In the genomic region with DNA sequence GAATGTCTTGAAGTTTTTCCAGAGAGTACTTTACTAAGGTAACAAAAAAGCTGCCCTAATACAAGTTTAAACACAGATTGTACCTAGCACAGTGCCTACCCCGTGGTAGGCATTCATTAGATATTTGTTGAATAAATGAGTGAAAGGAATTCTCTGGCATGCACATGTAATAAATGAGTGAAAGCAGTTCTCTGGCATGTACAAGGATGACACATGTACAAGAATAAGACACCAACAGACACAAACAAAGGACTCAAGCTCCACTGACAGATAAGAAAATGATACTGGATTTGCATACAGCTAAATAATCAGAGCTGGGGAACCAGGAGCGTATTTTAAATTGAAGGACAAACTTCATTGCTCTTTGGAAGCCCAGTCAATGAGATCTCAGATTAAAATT, we compare ENCODE assay signal across 2 cellular contexts.
TF ChIP-seq lines count a peak whose summit lies in the region.

No MANE protein-coding gene starts in this region.

TF ChIP-seq in SK-N-SH, 30 proteins besides CTCF, POLR2A, EP300 and RAD21 (continued from another document):
- TF ChIP-seq, protein P1, sequence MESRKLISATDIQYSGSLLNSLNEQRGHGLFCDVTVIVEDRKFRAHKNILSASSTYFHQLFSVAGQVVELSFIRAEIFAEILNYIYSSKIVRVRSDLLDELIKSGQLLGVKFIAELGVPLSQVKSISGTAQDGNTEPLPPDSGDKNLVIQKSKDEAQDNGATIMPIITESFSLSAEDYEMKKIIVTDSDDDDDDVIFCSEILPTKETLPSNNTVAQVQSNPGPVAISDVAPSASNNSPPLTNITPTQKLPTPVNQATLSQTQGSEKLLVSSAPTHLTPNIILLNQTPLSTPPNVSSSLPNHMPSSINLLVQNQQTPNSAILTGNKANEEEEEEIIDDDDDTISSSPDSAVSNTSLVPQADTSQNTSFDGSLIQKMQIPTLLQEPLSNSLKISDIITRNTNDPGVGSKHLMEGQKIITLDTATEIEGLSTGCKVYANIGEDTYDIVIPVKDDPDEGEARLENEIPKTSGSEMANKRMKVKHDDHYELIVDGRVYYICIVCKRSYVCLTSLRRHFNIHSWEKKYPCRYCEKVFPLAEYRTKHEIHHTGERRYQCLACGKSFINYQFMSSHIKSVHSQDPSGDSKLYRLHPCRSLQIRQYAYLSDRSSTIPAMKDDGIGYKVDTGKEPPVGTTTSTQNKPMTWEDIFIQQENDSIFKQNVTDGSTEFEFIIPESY (IDR thresholded peaks at IDR 0.05; ENCODE audit: borderline replicate concordance, low read depth) = no peak
- no peak for TF ChIP-seq GABPA (IDR thresholded peaks at IDR 0.05; ENCODE audit: low read depth)
- TF ChIP-seq SIN3A (IDR thresholded peaks at IDR 0.05; ENCODE audit: borderline replicate concordance, low read depth, low read length) = no peak
- TF ChIP-seq TCF12 (IDR thresholded peaks at IDR 0.05) = no peak
- no peak for TF ChIP-seq YY1 (IDR thresholded peaks at IDR 0.05; ENCODE audit: low read depth)
- TF ChIP-seq SMC3 (IDR thresholded peaks at IDR 0.05; ENCODE audit: low read depth, low read length) = no peak
- TF ChIP-seq FOXM1 (IDR thresholded peaks at IDR 0.05; ENCODE audit: low read depth) = no peak
- TF ChIP-seq, protein P2, sequence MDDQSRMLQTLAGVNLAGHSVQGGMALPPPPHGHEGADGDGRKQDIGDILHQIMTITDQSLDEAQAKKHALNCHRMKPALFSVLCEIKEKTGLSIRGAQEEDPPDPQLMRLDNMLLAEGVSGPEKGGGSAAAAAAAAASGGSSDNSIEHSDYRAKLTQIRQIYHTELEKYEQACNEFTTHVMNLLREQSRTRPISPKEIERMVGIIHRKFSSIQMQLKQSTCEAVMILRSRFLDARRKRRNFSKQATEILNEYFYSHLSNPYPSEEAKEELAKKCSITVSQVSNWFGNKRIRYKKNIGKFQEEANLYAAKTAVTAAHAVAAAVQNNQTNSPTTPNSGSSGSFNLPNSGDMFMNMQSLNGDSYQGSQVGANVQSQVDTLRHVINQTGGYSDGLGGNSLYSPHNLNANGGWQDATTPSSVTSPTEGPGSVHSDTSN (IDR thresholded peaks at IDR 0.05) = no peak
- no peak for TF ChIP-seq RXRA (IDR thresholded peaks at IDR 0.05; ENCODE audit: borderline replicate concordance, low read depth)
- TF ChIP-seq NRF1 (IDR thresholded peaks at IDR 0.05; ENCODE audit: low read depth, low read length) = no peak
- TF ChIP-seq, protein P3, sequence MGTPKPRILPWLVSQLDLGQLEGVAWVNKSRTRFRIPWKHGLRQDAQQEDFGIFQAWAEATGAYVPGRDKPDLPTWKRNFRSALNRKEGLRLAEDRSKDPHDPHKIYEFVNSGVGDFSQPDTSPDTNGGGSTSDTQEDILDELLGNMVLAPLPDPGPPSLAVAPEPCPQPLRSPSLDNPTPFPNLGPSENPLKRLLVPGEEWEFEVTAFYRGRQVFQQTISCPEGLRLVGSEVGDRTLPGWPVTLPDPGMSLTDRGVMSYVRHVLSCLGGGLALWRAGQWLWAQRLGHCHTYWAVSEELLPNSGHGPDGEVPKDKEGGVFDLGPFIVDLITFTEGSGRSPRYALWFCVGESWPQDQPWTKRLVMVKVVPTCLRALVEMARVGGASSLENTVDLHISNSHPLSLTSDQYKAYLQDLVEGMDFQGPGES (IDR thresholded peaks at IDR 0.05; ENCODE audit: low read depth, low read length) = no peak
- TF ChIP-seq, protein P4, sequence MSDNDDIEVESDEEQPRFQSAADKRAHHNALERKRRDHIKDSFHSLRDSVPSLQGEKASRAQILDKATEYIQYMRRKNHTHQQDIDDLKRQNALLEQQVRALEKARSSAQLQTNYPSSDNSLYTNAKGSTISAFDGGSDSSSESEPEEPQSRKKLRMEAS (IDR thresholded peaks at IDR 0.05; ENCODE audit: low read depth) = no peak
TF ChIP-seq in SK-N-SH: peak in this region for 0.

TF ChIP-seq in SK-N-SH treated with all-trans-retinoic acid at 6 μM for 48 hours, 23 proteins besides CTCF, POLR2A, EP300 and RAD21 (continued from another document):
- TF ChIP-seq, protein P5, sequence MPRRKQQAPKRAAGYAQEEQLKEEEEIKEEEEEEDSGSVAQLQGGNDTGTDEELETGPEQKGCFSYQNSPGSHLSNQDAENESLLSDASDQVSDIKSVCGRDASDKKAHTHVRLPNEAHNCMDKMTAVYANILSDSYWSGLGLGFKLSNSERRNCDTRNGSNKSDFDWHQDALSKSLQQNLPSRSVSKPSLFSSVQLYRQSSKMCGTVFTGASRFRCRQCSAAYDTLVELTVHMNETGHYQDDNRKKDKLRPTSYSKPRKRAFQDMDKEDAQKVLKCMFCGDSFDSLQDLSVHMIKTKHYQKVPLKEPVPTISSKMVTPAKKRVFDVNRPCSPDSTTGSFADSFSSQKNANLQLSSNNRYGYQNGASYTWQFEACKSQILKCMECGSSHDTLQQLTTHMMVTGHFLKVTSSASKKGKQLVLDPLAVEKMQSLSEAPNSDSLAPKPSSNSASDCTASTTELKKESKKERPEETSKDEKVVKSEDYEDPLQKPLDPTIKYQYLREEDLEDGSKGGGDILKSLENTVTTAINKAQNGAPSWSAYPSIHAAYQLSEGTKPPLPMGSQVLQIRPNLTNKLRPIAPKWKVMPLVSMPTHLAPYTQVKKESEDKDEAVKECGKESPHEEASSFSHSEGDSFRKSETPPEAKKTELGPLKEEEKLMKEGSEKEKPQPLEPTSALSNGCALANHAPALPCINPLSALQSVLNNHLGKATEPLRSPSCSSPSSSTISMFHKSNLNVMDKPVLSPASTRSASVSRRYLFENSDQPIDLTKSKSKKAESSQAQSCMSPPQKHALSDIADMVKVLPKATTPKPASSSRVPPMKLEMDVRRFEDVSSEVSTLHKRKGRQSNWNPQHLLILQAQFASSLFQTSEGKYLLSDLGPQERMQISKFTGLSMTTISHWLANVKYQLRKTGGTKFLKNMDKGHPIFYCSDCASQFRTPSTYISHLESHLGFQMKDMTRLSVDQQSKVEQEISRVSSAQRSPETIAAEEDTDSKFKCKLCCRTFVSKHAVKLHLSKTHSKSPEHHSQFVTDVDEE (CRISPR knock-in tag; IDR thresholded peaks at IDR 0.05) = no peak
- TF ChIP-seq BACH2 (CRISPR knock-in tag; IDR thresholded peaks at IDR 0.05; ENCODE audit: borderline replicate concordance) = no peak
TF ChIP-seq in SK-N-SH treated with all-trans-retinoic acid at 6 μM for 48 hours: peak in this region for 0.
